1 cellular context compared by ENCODE assay signal in genomic region chr6:84801250-84801649, GRCh38.
TF ChIP-seq lines count a peak whose summit lies in the region.

No MANE protein-coding gene starts in this region.

TF ChIP-seq in K562, 482 proteins besides CTCF, POLR2A, EP300 and RAD21 (continued from another document):
- TF ChIP-seq STAT6 (CRISPR knock-in tag; IDR thresholded peaks at IDR 0.05) = no peak
- TF ChIP-seq SOX6 (IDR thresholded peaks at IDR 0.05) = no peak
- TF ChIP-seq ARHGAP35 (IDR thresholded peaks at IDR 0.05; ENCODE audit: partially characterized antibody) = no peak
